17 cellular contexts compared by ENCODE assay signal in the genomic region with DNA sequence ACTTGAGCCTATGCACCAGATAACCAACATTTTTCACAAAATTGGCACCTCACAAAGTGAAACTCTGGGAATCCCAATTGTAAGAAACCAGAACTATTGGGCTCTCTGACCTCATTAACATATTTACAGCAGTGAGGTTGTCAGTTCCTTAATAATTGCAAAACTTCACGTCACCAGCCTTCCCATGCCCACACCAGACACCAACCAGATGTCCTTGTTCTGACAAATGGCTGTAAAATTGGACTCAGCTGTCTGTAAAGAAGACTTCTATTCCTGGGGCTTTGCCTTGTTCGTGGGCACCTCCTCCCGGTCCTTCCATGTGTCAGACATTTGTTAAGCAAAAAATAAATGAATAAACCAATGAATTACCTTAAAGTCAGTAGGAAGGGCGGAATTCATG.
"Had no signal": no experiment of that assay in that cellular context is flagged by ENCODE, and none has a peak within 500 bp of the region (broad histone marks: within the 10 kb centered on the region; RNA-seq: fewer than 3 reads in every experiment).

No MANE protein-coding gene starts in this region.

- H3K4me3 ChIP-seq: K562, SJCRH30 had no signal

- H3K27me3 ChIP-seq: SJCRH30 had no signal

- DNase-seq: activated CD4-positive, alpha-beta T cell treated with anti-CD3 and anti-CD28 coated beads for 4 hours; activated CD8-positive, alpha-beta memory T cell treated with anti-CD3 and anti-CD28 coated beads, Interleukin-2, amount 50 U/mL, for 4 hours; activated CD8-positive, alpha-beta T cell treated with anti-CD3 and anti-CD28 coated beads for 36 hours; activated gamma-delta T cell treated with Interleukin-2 at 50 U/mL for 16 hours; activated naive CD4-positive, alpha-beta T cell treated with anti-CD3 and anti-CD28 coated beads, Interleukin-2, amount 10 ng/mL, durations not matched to agents 7 days and 5 days; activated naive CD8-positive, alpha-beta T cell treated with anti-CD3 and anti-CD28 coated beads for 36 hours; activated T-cell treated with anti-CD3 and anti-CD28 coated beads, Interleukin-2, amount 50 U/mL, for 72 hours; cerebellar nuclear complex; Karpas-422; NCI-H1092; NCI-H1417; NCI-H1930; NCI-H510A treated with DMSO at 0.1 percent for 48 hours; NCI-H69; RPMI8226; SJCRH30 had no signal

- H3K27ac ChIP-seq: SJCRH30 had no signal

- H3K36me3 ChIP-seq: SJCRH30 had no signal
